In the genomic region with DNA sequence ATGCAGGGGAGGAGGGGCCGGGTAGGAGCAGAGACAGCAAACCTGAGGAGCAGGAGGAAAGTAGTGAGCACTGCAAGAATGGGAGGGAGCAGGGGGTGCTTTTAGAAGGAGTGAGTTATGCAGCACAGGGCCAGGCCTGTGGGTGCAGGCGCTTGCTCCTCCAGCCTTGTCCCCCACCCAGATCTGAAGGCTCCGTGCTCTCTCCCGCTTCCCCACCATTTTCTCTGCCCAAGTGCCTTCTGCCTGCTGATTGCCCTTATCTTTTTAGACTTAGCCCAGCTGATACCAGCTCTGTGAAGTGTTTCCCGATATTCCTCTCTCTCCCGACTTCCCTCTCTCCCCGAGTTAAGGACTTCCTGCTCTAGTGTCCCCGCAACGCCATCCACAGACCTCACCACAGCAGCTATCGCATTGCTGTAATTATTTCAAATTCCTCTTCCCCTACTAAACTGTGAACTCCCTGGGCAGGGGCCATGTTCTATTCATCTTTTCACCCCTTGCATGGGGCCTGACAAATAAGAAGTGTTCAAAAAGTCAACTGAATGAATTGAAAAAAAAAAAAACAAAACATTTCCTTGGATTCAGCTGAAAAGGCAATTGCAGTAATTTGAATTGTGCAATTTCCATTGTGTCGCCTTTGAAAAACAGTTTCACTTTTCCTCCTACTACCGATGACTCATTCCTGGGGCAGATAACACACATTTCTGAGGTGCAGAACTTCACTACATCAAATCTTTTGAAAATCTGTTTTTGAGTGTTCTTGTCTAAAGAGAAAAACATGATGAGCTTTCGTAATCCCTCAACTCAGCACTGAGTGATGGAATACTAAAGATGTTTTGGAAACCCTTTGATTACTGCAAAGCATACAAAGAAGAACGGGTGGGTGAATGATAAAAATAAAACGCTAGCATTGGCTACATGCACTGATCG, we compare ENCODE assay signal across 8 cellular contexts.
DNase-seq lines count a peak whose midpoint lies in the region; ATAC-seq and TF ChIP-seq lines count a peak whose summit lies in the region.

No MANE protein-coding gene starts in this region.

- no peaks in the 10 kb centered on the region for H3K36me3 Mint-ChIP-seq in activated CD4-positive, alpha-beta T cell treated with anti-CD3 and anti-CD28 coated beads, Interleukin-2, amount 10 ng/mL, durations not matched to agents 24 days and 14 days (ENCODE audit: low read depth)
- H3K36me3 Mint-ChIP-seq in natural killer cell treated with Interleukin-12 subunit alpha and Interleukin-12 subunit beta and Interleukin-15 and Interleukin-18, amount 100 ng/mL, for 72 hours: no peaks in the 10 kb centered on the region

- peak; percentile 79 to 83 for ATAC-seq in natural killer cell treated with Interleukin-12 subunit alpha and Interleukin-12 subunit beta and Interleukin-15 and Interleukin-18, amount 100 ng/mL, for 72 hours
- ATAC-seq in GM18498 (IDR thresholded peaks at IDR 0.05; ENCODE audit: unreplicated experiment) (no peak), HG03175 (IDR thresholded peaks at IDR 0.05; ENCODE audit: unreplicated experiment) (no peak)

- peaks cover 38% of the 10 kb centered on the region for H3K4me1 Mint-ChIP-seq in activated CD4-positive, alpha-beta T cell treated with anti-CD3 and anti-CD28 coated beads, Interleukin-2, amount 10 ng/mL, durations not matched to agents 24 days and 14 days
- H3K4me1 Mint-ChIP-seq in natural killer cell treated with Interleukin-12 subunit alpha and Interleukin-12 subunit beta and Interleukin-15 and Interleukin-18, amount 100 ng/mL, for 72 hours (ENCODE audit: low read depth in 2 of 2): peaks cover 19 to 26% of the 10 kb centered on the region in 2 donors

- peak overlapping the region; percentile 77 for H3K4me3 Mint-ChIP-seq in activated CD4-positive, alpha-beta T cell treated with anti-CD3 and anti-CD28 coated beads, Interleukin-2, amount 10 ng/mL, durations not matched to agents 24 days and 14 days
- H3K4me3 Mint-ChIP-seq in natural killer cell treated with Interleukin-12 subunit alpha and Interleukin-12 subunit beta and Interleukin-15 and Interleukin-18, amount 100 ng/mL, for 72 hours: peak overlapping the region; percentile 92

- TF ChIP-seq EP300 in Ishikawa (IDR thresholded peaks at IDR 0.05; ENCODE audit: borderline replicate concordance): peak; percentile 25; the same call in 1 of the 2 replicates

- H3K9me3 Mint-ChIP-seq in activated CD4-positive, alpha-beta T cell treated with anti-CD3 and anti-CD28 coated beads, Interleukin-2, amount 10 ng/mL, durations not matched to agents 24 days and 14 days: no peaks in the 10 kb centered on the region
- no peaks in the 10 kb centered on the region for H3K9me3 Mint-ChIP-seq in natural killer cell treated with Interleukin-12 subunit alpha and Interleukin-12 subunit beta and Interleukin-15 and Interleukin-18, amount 100 ng/mL, for 72 hours

- peaks cover 4% of the 10 kb centered on the region for H3K27me3 Mint-ChIP-seq in activated CD4-positive, alpha-beta T cell treated with anti-CD3 and anti-CD28 coated beads, Interleukin-2, amount 10 ng/mL, durations not matched to agents 24 days and 14 days
- peaks cover 0 to 21% of the 10 kb centered on the region in 2 donors for H3K27me3 Mint-ChIP-seq in natural killer cell treated with Interleukin-12 subunit alpha and Interleukin-12 subunit beta and Interleukin-15 and Interleukin-18, amount 100 ng/mL, for 72 hours

- no peak for TF ChIP-seq RAD21 in Ishikawa (IDR thresholded peaks at IDR 0.05; ENCODE audit: low read depth)

- intact Hi-C loops in activated CD4-positive, alpha-beta T cell treated with anti-CD3 and anti-CD28 coated beads, Interleukin-2, amount 10 ng/mL, durations not matched to agents 24 days and 14 days (cut with micrococcal nuclease): loop anchor here (1.0 to 2.0 kb wide), 6 partner anchors 25 to 461 kb away; a partner anchor contains a TSS

- TF ChIP-seq CTCF in BJ (IDR thresholded peaks at IDR 0.05; ENCODE audit: insufficient read depth, low read depth, low read length): no peak

- POLR2A ChIA-PET in BJ (lab: Charles Lee): interaction anchor here (0.6 kb wide), 1 partner anchor 681 kb away, joined by 3 read pairs; no protein-coding TSS in a partner anchor

- no peaks in the 10 kb centered on the region for H3K27me3 ChIP-seq in BJ (ENCODE audit: control insufficient read depth, insufficient read depth, low read length)

- DNase-seq in BJ (ENCODE audit: low read depth) (peak; percentile 28), fibroblast of gingiva (ENCODE audit: low read depth) (peak; percentile 69), NCI-H2171 treated with DMSO at 0.1 percent for 48 hours (lab: John Stamatoyannopoulos, UW) (no peak)
- peak; percentile 80 for DNase-seq in activated CD4-positive, alpha-beta T cell treated with anti-CD3 and anti-CD28 coated beads, Interleukin-2, amount 10 ng/mL, durations not matched to agents 24 days and 14 days
- DNase-seq in natural killer cell treated with Interleukin-12 subunit alpha and Interleukin-12 subunit beta and Interleukin-15 and Interleukin-18, amount 100 ng/mL, for 72 hours (ENCODE audit: low spot score): no peak

- H3K27ac Mint-ChIP-seq in activated CD4-positive, alpha-beta T cell treated with anti-CD3 and anti-CD28 coated beads, Interleukin-2, amount 10 ng/mL, durations not matched to agents 24 days and 14 days: peak overlapping the region; percentile 83
- peak overlapping the region; percentile 73 to 80 for H3K27ac Mint-ChIP-seq in natural killer cell treated with Interleukin-12 subunit alpha and Interleukin-12 subunit beta and Interleukin-15 and Interleukin-18, amount 100 ng/mL, for 72 hours

- peak overlapping the region; percentile 15; the same call in 1 of the 2 replicates for H3K4me3 ChIP-seq in BJ (ENCODE audit: low read depth, low read length)

- CTCF ChIA-PET in BJ (lab: Yijun Ruan, JAX): interaction anchor here (3.8 to 7.4 kb wide), 4 partner anchors 30 to 144 kb away, joined by 24 to 95 read pairs (median 70); no protein-coding TSS in a partner anchor

- no peaks in the 10 kb centered on the region for H3K36me3 ChIP-seq in BJ (ENCODE audit: control insufficient read depth, insufficient read depth, low read length)

TF ChIP-seq in Ishikawa, 13 proteins besides CTCF, POLR2A, EP300 and RAD21:
- TF ChIP-seq FOXM1 (IDR thresholded peaks at IDR 0.05; ENCODE audit: borderline replicate concordance, low read depth) (no peak), CEBPB (IDR thresholded peaks at IDR 0.05) (peak; percentile 95), TEAD4 (IDR thresholded peaks at IDR 0.05) (0 out of 2 replicates have a peak, but pooled peaks have one; percentile 15), TAF1 (IDR thresholded peaks at IDR 0.05; ENCODE audit: low read depth) (no peak), TCF12 (IDR thresholded peaks at IDR 0.05; ENCODE audit: low read depth) (0 out of 2 replicates have a peak, but pooled peaks have one; percentile 32), ZBTB7A (IDR thresholded peaks at IDR 0.05; ENCODE audit: low read depth) (no peak), YY1 (IDR thresholded peaks at IDR 0.05; ENCODE audit: low read depth) (no peak), NFIC (IDR thresholded peaks at IDR 0.05) (no peak), CREB1 (IDR thresholded peaks at IDR 0.05; ENCODE audit: low read depth) (no peak), EGR1 (IDR thresholded peaks at IDR 0.05) (no peak)
- TF ChIP-seq, protein P1, sequence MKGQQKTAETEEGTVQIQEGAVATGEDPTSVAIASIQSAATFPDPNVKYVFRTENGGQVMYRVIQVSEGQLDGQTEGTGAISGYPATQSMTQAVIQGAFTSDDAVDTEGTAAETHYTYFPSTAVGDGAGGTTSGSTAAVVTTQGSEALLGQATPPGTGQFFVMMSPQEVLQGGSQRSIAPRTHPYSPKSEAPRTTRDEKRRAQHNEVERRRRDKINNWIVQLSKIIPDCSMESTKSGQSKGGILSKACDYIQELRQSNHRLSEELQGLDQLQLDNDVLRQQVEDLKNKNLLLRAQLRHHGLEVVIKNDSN (IDR thresholded peaks at IDR 0.05): no peak
- TF ChIP-seq, protein P2, sequence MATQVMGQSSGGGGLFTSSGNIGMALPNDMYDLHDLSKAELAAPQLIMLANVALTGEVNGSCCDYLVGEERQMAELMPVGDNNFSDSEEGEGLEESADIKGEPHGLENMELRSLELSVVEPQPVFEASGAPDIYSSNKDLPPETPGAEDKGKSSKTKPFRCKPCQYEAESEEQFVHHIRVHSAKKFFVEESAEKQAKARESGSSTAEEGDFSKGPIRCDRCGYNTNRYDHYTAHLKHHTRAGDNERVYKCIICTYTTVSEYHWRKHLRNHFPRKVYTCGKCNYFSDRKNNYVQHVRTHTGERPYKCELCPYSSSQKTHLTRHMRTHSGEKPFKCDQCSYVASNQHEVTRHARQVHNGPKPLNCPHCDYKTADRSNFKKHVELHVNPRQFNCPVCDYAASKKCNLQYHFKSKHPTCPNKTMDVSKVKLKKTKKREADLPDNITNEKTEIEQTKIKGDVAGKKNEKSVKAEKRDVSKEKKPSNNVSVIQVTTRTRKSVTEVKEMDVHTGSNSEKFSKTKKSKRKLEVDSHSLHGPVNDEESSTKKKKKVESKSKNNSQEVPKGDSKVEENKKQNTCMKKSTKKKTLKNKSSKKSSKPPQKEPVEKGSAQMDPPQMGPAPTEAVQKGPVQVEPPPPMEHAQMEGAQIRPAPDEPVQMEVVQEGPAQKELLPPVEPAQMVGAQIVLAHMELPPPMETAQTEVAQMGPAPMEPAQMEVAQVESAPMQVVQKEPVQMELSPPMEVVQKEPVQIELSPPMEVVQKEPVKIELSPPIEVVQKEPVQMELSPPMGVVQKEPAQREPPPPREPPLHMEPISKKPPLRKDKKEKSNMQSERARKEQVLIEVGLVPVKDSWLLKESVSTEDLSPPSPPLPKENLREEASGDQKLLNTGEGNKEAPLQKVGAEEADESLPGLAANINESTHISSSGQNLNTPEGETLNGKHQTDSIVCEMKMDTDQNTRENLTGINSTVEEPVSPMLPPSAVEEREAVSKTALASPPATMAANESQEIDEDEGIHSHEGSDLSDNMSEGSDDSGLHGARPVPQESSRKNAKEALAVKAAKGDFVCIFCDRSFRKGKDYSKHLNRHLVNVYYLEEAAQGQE (IDR thresholded peaks at IDR 0.05; ENCODE audit: low read depth): no peak
- TF ChIP-seq, protein P3, sequence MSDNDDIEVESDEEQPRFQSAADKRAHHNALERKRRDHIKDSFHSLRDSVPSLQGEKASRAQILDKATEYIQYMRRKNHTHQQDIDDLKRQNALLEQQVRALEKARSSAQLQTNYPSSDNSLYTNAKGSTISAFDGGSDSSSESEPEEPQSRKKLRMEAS (IDR thresholded peaks at IDR 0.05): no peak

Comparison
In these comparisons a context has a peak if more than half of its experiments do, and no peak if none do; other contexts are left out.
1. DNase-seq: peak in BJ (single experiment), activated CD4-positive, alpha-beta T cell treated with anti-CD3 and anti-CD28 coated beads, Interleukin-2, amount 10 ng/mL, durations not matched to agents 24 days and 14 days (single experiment) and fibroblast of gingiva (single experiment); none in natural killer cell treated with Interleukin-12 subunit alpha and Interleukin-12 subunit beta and Interleukin-15 and Interleukin-18, amount 100 ng/mL, for 72 hours (single experiment) and NCI-H2171 treated with DMSO at 0.1 percent for 48 hours (single experiment).
2. ATAC-seq: peak in natural killer cell treated with Interleukin-12 subunit alpha and Interleukin-12 subunit beta and Interleukin-15 and Interleukin-18, amount 100 ng/mL, for 72 hours (2 of 2); none in GM18498 (single experiment) and HG03175 (single experiment).